ENCODE assay signal across 17 cellular contexts in genomic region chr15:67916565-67916964, GRCh38.
DNase-seq lines count a peak whose midpoint lies in the region; ATAC-seq and TF ChIP-seq lines count a peak whose summit lies in the region.
"Had no signal": no experiment of that assay in that cellular context is flagged by ENCODE, and none has a peak within 500 bp of the region (broad histone marks: within the 10 kb centered on the region; RNA-seq: fewer than 3 reads in every experiment).

No MANE protein-coding gene starts in this region.

- H4K20me1 ChIP-seq in neural progenitor cell (ENCODE audit: low read depth), result no peaks in the 10 kb centered on the region
- H4K20me1 ChIP-seq: BLaER1 had no signal

- H3K27me3 ChIP-seq in ascending aorta, result no peaks in the 10 kb centered on the region
- no peaks in the 10 kb centered on the region for H3K27me3 ChIP-seq in esophagus squamous epithelium
- H3K27me3 ChIP-seq in neural progenitor cell, result no peaks in the 10 kb centered on the region
- H3K27me3 ChIP-seq in tibial nerve, result no peaks in the 10 kb centered on the region
- H3K27me3 ChIP-seq: BLaER1 had no signal

- peaks cover 25% of the 10 kb centered on the region for H3F3A ChIP-seq in neural progenitor cell (ENCODE audit: low read depth)

- H3K36me3 Mint-ChIP-seq in neural progenitor cell, result peaks cover 2% of the 10 kb centered on the region
- H3K36me3 Mint-ChIP-seq in stimulated activated effector memory CD8-positive, alpha-beta T cell treated with anti-CD3 and anti-CD28 coated beads, Interleukin-12 subunit alpha, Interleukin-12 subunit beta, amount 100 ng/mL, for 72 hours, result no peaks in the 10 kb centered on the region

- H3K4me2 ChIP-seq in neural progenitor cell, result peak overlapping the region; percentile 22
- H3K4me2 ChIP-seq: BLaER1, GM23338 had no signal

- no peaks in the 10 kb centered on the region for H3K36me3 ChIP-seq in ascending aorta
- no peaks in the 10 kb centered on the region for H3K36me3 ChIP-seq in esophagus squamous epithelium
- no peaks in the 10 kb centered on the region for H3K36me3 ChIP-seq in neural progenitor cell
- no peaks in the 10 kb centered on the region for H3K36me3 ChIP-seq in tibial nerve

- intact Hi-C loops in ascending aorta (cut with DNase I), result loop anchor here (5.0 to 10.0 kb wide), 2 partner anchors 41 to 52 kb away; no protein-coding TSS in a partner anchor
- intact Hi-C loops in esophagus squamous epithelium (cut with DNase I), result no loop called here
- intact Hi-C loops in head of caudate nucleus (cut with DNase I), result no loop called here

- DNase-seq in ascending aorta (ENCODE audit: low spot score in 2 of 2), result no peak
- no peak for DNase-seq in esophagus squamous epithelium (lab: John Stamatoyannopoulos, UW)
- no peak for DNase-seq in neural progenitor cell (ENCODE audit: low spot score)
- DNase-seq in tibial nerve (ENCODE audit: low spot score in 2 of 2), result no peak
- no peak for DNase-seq in NCI-H82 treated with DMSO at 0.1 percent for 48 hours (lab: John Stamatoyannopoulos, UW; ENCODE audit: unreplicated experiment)
- no peak for DNase-seq in head of caudate nucleus
- DNase-seq in stimulated activated effector memory CD8-positive, alpha-beta T cell treated with anti-CD3 and anti-CD28 coated beads, Interleukin-12 subunit alpha, Interleukin-12 subunit beta, amount 100 ng/mL, for 72 hours (ENCODE audit: low spot score in 2 of 2), result no peak
- DNase-seq: activated CD4-positive, alpha-beta T cell treated with anti-CD3 and anti-CD28 coated beads for 1 hour; NCI-H524 treated with DMSO at 0.1 percent for 48 hours; stimulated activated CD4-positive, alpha-beta T cell treated with anti-CD3 and anti-CD28 coated beads, Interleukin-1b, Interleukin-23, amount 100 ng/mL, for 48 hours had no signal

- TF ChIP-seq EP300 in tibial nerve (IDR thresholded peaks at IDR 0.05), result no peak

- no peak overlapping the region for H2AFZ ChIP-seq in neural progenitor cell (replicated peaks)

- TF ChIP-seq POLR2A in esophagus squamous epithelium (IDR thresholded peaks at IDR 0.05) (no peak), tibial nerve (IDR thresholded peaks at IDR 0.05) (no peak)

- H3K79me2 ChIP-seq in neural progenitor cell (ENCODE audit: low read depth), result no peaks in the 10 kb centered on the region

- H3K9me3 ChIP-seq in ascending aorta, result no peaks in the 10 kb centered on the region
- H3K9me3 ChIP-seq in esophagus squamous epithelium, result no peaks in the 10 kb centered on the region
- no peaks in the 10 kb centered on the region for H3K9me3 ChIP-seq in neural progenitor cell (ENCODE audit: low read depth)
- peaks cover 0 to 9% (median 0%) of the 10 kb centered on the region in 4 donors for H3K9me3 ChIP-seq in tibial nerve

- H3K4me1 ChIP-seq in ascending aorta (peaks cover 13 to 57% of the 10 kb centered on the region in 2 donors), esophagus squamous epithelium (peaks cover 0 to 38% (median 21%) of the 10 kb centered on the region in 3 donors), neural progenitor cell (peaks cover 46% of the 10 kb centered on the region), tibial nerve (peaks cover 0 to 41% (median 16%) of the 10 kb centered on the region in 4 donors)

- H3K4me3 Mint-ChIP-seq in neural progenitor cell, result no peak overlapping the region
- no peak overlapping the region for H3K4me3 Mint-ChIP-seq in stimulated activated effector memory CD8-positive, alpha-beta T cell treated with anti-CD3 and anti-CD28 coated beads, Interleukin-12 subunit alpha, Interleukin-12 subunit beta, amount 100 ng/mL, for 72 hours
- H3K4me3 Mint-ChIP-seq: central memory CD8-positive, alpha-beta T cell; GM23338; neural crest cell had no signal

- H3K9me3 Mint-ChIP-seq in neural progenitor cell, result peaks cover 8% of the 10 kb centered on the region
- no peaks in the 10 kb centered on the region for H3K9me3 Mint-ChIP-seq in stimulated activated effector memory CD8-positive, alpha-beta T cell treated with anti-CD3 and anti-CD28 coated beads, Interleukin-12 subunit alpha, Interleukin-12 subunit beta, amount 100 ng/mL, for 72 hours
- H3K9me3 Mint-ChIP-seq: neural crest cell had no signal

- WGBS in esophagus squamous epithelium, 2 donors, result 47 to 50% methylated on average over 2 of the region's 2 CpGs
- 48 to 49% methylated on average over 2 of the region's 2 CpGs for WGBS in tibial nerve, 2 donors

- H3K27me3 Mint-ChIP-seq in neural progenitor cell (ENCODE audit: insufficient read depth, low read depth), result peaks cover 14% of the 10 kb centered on the region
- H3K27me3 Mint-ChIP-seq: central memory CD8-positive, alpha-beta T cell had no signal

- H3K4me1 Mint-ChIP-seq in neural progenitor cell, result peaks cover 62% of the 10 kb centered on the region
- H3K4me1 Mint-ChIP-seq in stimulated activated effector memory CD8-positive, alpha-beta T cell treated with anti-CD3 and anti-CD28 coated beads, Interleukin-12 subunit alpha, Interleukin-12 subunit beta, amount 100 ng/mL, for 72 hours, result peaks cover 3% of the 10 kb centered on the region
- H3K4me1 Mint-ChIP-seq: central memory CD8-positive, alpha-beta T cell had no signal

- no peak overlapping the region for H3K4me3 ChIP-seq in ascending aorta
- H3K4me3 ChIP-seq in esophagus squamous epithelium, result no peak overlapping the region
- H3K4me3 ChIP-seq in neural progenitor cell, result no peak overlapping the region
- no peak overlapping the region for H3K4me3 ChIP-seq in tibial nerve
- H3K4me3 ChIP-seq: BLaER1, GM23338, lung had no signal

- no peak for ATAC-seq in HG03108 (IDR thresholded peaks at IDR 0.05; ENCODE audit: unreplicated experiment)
- ATAC-seq in stimulated activated effector memory CD8-positive, alpha-beta T cell treated with anti-CD3 and anti-CD28 coated beads, Interleukin-12 subunit alpha, Interleukin-12 subunit beta, amount 100 ng/mL, for 72 hours, result no peak

- TF ChIP-seq CTCF in ascending aorta (IDR thresholded peaks at IDR 0.05) (no peak), esophagus squamous epithelium (IDR thresholded peaks at IDR 0.05) (no peak), neural progenitor cell (IDR thresholded peaks at IDR 0.05) (no peak), tibial nerve (IDR thresholded peaks at IDR 0.05) (no peak)

- H3K27ac Mint-ChIP-seq in neural progenitor cell, result peak overlapping the region; percentile 26
- no peak overlapping the region for H3K27ac Mint-ChIP-seq in stimulated activated effector memory CD8-positive, alpha-beta T cell treated with anti-CD3 and anti-CD28 coated beads, Interleukin-12 subunit alpha, Interleukin-12 subunit beta, amount 100 ng/mL, for 72 hours
- H3K27ac Mint-ChIP-seq: activated T-helper 2 cell treated with anti-CD3 and anti-CD28 coated beads, Interferon-gamma antibody, Interleukin-2, Interleukin-4, amounts not matched to agents 10 μg/mL and 5 μg/mL and 100 μg/mL, durations not matched to agents 14 hours and 24 hours and 36 hours; GM23338 had no signal

- H3K27ac ChIP-seq in ascending aorta, result peak overlapping the region; percentile 87 to 92
- H3K27ac ChIP-seq in esophagus squamous epithelium, result peak overlapping the region in 3 of 4 donors; percentile 66 to 76 (median 75)
- H3K27ac ChIP-seq in neural progenitor cell, result no peak overlapping the region
- H3K27ac ChIP-seq in tibial nerve, result peak overlapping the region; percentile 66 to 85 (median 74)
- H3K27ac ChIP-seq: BLaER1 had no signal

- no peak overlapping the region for H3K9ac ChIP-seq in neural progenitor cell
- H3K9ac ChIP-seq: BLaER1 had no signal
